12 cellular contexts compared by ENCODE assay signal in the genomic region with DNA sequence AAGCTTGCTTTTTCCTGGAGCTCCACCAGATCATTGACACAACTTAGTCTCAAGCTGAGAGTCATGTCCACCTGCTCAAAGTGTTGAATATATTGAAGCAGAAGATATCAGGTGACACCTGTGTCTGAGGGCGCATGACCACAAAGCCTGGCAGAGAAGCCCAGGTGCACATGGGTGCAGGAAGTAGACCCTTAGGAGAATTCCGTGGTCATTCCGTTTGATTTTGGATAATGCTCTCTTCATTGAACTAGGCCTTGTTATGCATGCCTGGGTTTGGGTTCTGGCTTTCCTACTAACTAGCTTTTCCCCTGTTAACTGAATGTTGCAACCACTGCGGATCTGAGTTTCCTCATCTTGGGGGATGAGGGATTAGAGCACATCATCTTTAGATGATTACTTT. TPM values are rescaled to one million over a fixed set of nuclear protein-coding genes. Genes with fewer than 3 reads are reported as not detected.
DNase-seq lines count a peak whose midpoint lies in the region; ATAC-seq, FAIRE-seq and TF ChIP-seq lines count a peak whose summit lies in the region.
"Had no signal": no experiment of that assay in that cellular context is flagged by ENCODE, and none has a peak within 500 bp of the region (broad histone marks: within the 10 kb centered on the region; RNA-seq: fewer than 3 reads in every experiment).

No MANE protein-coding gene starts in this region.

- H3K27me3 Mint-ChIP-seq in activated CD4-positive, alpha-beta memory T cell treated with anti-CD3 and anti-CD28 coated beads for 36 hours, result no peaks in the 10 kb centered on the region
- no peaks in the 10 kb centered on the region for H3K27me3 Mint-ChIP-seq in naive B cell

- no peak overlapping the region for H3K4me3 ChIP-seq in small intestine (ENCODE audit: low read depth in 1 of 2, low read length in 2 of 2)

- POLR2A ChIA-PET in activated CD4-positive, alpha-beta memory T cell treated with anti-CD3 and anti-CD28 coated beads for 36 hours (lab: Charles Lee), result interaction anchor here (0.6 to 1.5 kb wide), 3 partner anchors 180 to 560 kb away, joined by 5 to 10 read pairs (median 5); a partner anchor contains a TSS

- TF ChIP-seq POLR2A in GM12892 (IDR thresholded peaks at IDR 0.05; ENCODE audit: low read depth, low read length), result peak; percentile 30; the same call in 1 of the 2 replicates

- no peaks in the 10 kb centered on the region for H3K27me3 ChIP-seq in small intestine (ENCODE audit: control insufficient read depth in 2 of 2, insufficient read depth in 2 of 2, low read length in 2 of 2)

- WGBS in small intestine, 3 donors, result 62 to 91% (median 67%) methylated on average over 4 of the region's 4 CpGs

- peak; percentile 87 for FAIRE-seq in GM12892 (lab: Jason Lieb, UNC)
- no peak for FAIRE-seq in small intestine (lab: Jason Lieb, UNC)

- peaks cover 64% of the 10 kb centered on the region for H3K4me1 Mint-ChIP-seq in activated CD4-positive, alpha-beta memory T cell treated with anti-CD3 and anti-CD28 coated beads for 36 hours (ENCODE audit: low read depth)
- peaks cover 76 to 90% (median 84%) of the 10 kb centered on the region in 3 donors for H3K4me1 Mint-ChIP-seq in naive B cell

- no peaks in the 10 kb centered on the region for H3K36me3 ChIP-seq in small intestine (ENCODE audit: control insufficient read depth in 2 of 2, insufficient read depth in 2 of 2, low read length in 2 of 2)

- H3K27ac ChIP-seq in small intestine (ENCODE audit: low read depth in 1 of 2, low read length in 1 of 2), result peak overlapping the region in 1 of 2 donors; percentile 82

- CTCF ChIA-PET in activated CD4-positive, alpha-beta memory T cell treated with anti-CD3 and anti-CD28 coated beads for 36 hours (lab: Charles Lee), result interaction anchor here (1.2 to 2.2 kb wide), 2 partner anchors 26 to 185 kb away, joined by 3 to 6 read pairs; no protein-coding TSS in a partner anchor

- H3K9me3 ChIP-seq in small intestine (ENCODE audit: control insufficient read depth, low read depth), result no peaks in the 10 kb centered on the region

- peaks cover 29% of the 10 kb centered on the region for H3K36me3 Mint-ChIP-seq in activated CD4-positive, alpha-beta memory T cell treated with anti-CD3 and anti-CD28 coated beads for 36 hours
- peaks cover 25 to 36% of the 10 kb centered on the region in 2 donors for H3K36me3 Mint-ChIP-seq in naive B cell

- ATAC-seq in naive B cell (ENCODE audit: low read depth in 2 of 2), result no peak

- H3K4me1 ChIP-seq in small intestine (ENCODE audit: control insufficient read depth in 2 of 2, insufficient read depth in 1 of 2, low read depth in 1 of 2, low read length in 1 of 2), result peaks cover 4 to 6% of the 10 kb centered on the region in 2 donors

- TF ChIP-seq CTCF in GM10266 (IDR thresholded peaks at IDR 0.05; ENCODE audit: control insufficient read depth, insufficient read depth, low read depth, missing control alignments), result no peak

- DNase-seq in COLO668 (lab: John Stamatoyannopoulos, UW; ENCODE audit: unreplicated experiment) (peak; percentile 29), GM12892 (ENCODE audit: insufficient read length) (no peak), naive B cell (peak; percentile 17), NCI-H1092 (lab: John Stamatoyannopoulos, UW) (no peak), GM10266 (ENCODE audit: extremely low spot score) (no peak), small intestine (no peak)
- no peak for DNase-seq in activated CD4-positive, alpha-beta memory T cell treated with anti-CD3 and anti-CD28 coated beads for 36 hours
- DNase-seq: cortex of kidney, HFFc6, NCI-H1694 treated with DMSO at 0.1 percent for 48 hours had no signal

- no peaks in the 10 kb centered on the region for H3K9me3 Mint-ChIP-seq in activated CD4-positive, alpha-beta memory T cell treated with anti-CD3 and anti-CD28 coated beads for 36 hours
- no peaks in the 10 kb centered on the region for H3K9me3 Mint-ChIP-seq in naive B cell
- H3K9me3 Mint-ChIP-seq: HFFc6 had no signal

- peak overlapping the region; percentile 99 for H3K27ac Mint-ChIP-seq in activated CD4-positive, alpha-beta memory T cell treated with anti-CD3 and anti-CD28 coated beads for 36 hours
- H3K27ac Mint-ChIP-seq in naive B cell, result peak overlapping the region; percentile 95 to 100 (median 98)

- peak overlapping the region; percentile 53 for H3K4me3 Mint-ChIP-seq in activated CD4-positive, alpha-beta memory T cell treated with anti-CD3 and anti-CD28 coated beads for 36 hours
- H3K4me3 Mint-ChIP-seq in naive B cell, result peak overlapping the region; percentile 63 to 95 (median 82)
- H3K4me3 Mint-ChIP-seq: HFFc6 had no signal

- intact Hi-C loops in activated CD4-positive, alpha-beta memory T cell treated with anti-CD3 and anti-CD28 coated beads for 36 hours (cut with micrococcal nuclease), result loop anchor here (5.0 to 10.0 kb wide), 2 partner anchors 38 to 931 kb away; partner anchors contain the start of gene STRAP

RNA-seq across cellular contexts. Expression of gene ARHGDIB, which starts 7.1 kb away (rescaled TPM):
- polyA plus RNA-seq in GM12892 (2012; ENCODE audit: missing spikeins), result 970 TPM
- 100 to 1,000 TPM; 640 to 644 TPM for total RNA-seq in activated CD4-positive, alpha-beta memory T cell treated with anti-CD3 and anti-CD28 coated beads for 36 hours
- polyA plus RNA-seq in naive B cell (ENCODE audit: low read depth in 6 of 6), result 1,000 to 10,000 TPM; 2,706 to 4,844 (median 2,864) TPM
- 100 to 1,000 TPM in 1 of 3 donors, 10 to 100 TPM in 2; 26.4 to 104 (median 65.9) TPM for polyA plus RNA-seq in small intestine
- total RNA-seq: G401 had no signal

RNA-seq across cellular contexts. Expression of gene ERP27, which starts 15.9 kb away (rescaled TPM):
- polyA plus RNA-seq in GM12892 (2012; ENCODE audit: missing spikeins), result 0.91 TPM
- 1 to 10 TPM; 1.5 to 2.5 TPM for total RNA-seq in activated CD4-positive, alpha-beta memory T cell treated with anti-CD3 and anti-CD28 coated beads for 36 hours
- polyA plus RNA-seq in naive B cell (ENCODE audit: low read depth in 6 of 6) (1 to 10 TPM; 2.4 to 4.8 (median 2.7) TPM), small intestine (under 1 TPM in 1 of 3 donors, not detected in 2; 0.12 TPM)
- total RNA-seq: G401, HFFc6 had no signal

RNA-seq across cellular contexts. Expression of gene PDE6H, which starts 18.6 kb away (rescaled TPM):
- not detected for polyA plus RNA-seq in GM12892 (2012; ENCODE audit: missing spikeins)
- not detected for total RNA-seq in activated CD4-positive, alpha-beta memory T cell treated with anti-CD3 and anti-CD28 coated beads for 36 hours
- polyA plus RNA-seq in naive B cell (ENCODE audit: low read depth in 6 of 6) (not detected), small intestine (not detected)
- total RNA-seq: G401, HFFc6, SK-MEL-5 had no signal

Comparison
In these comparisons a context has a peak if more than half of its experiments do, and no peak if none do; other contexts are left out.
1. DNase-seq: peak in COLO668 (single experiment) and naive B cell (single experiment); none in GM12892 (single experiment), activated CD4-positive, alpha-beta memory T cell treated with anti-CD3 and anti-CD28 coated beads for 36 hours (single experiment), NCI-H1092 (single experiment), GM10266 (single experiment) and small intestine (single experiment).
2. RNA of gene ARHGDIB, which starts 7.1 kb away (polyA plus RNA-seq): 2,706 to 4,844 TPM in naive B cell; 26.4 to 104 TPM in small intestine; every median in the first group is over 10 times any median in the second.